28 cellular contexts compared by ENCODE assay signal in genomic region chr12:954736-955135, GRCh38.
"Had no signal": no experiment of that assay in that cellular context is flagged by ENCODE, and none has a peak within 500 bp of the region (broad histone marks: within the 10 kb centered on the region; RNA-seq: fewer than 3 reads in every experiment).

No MANE protein-coding gene starts in this region.

- DNase-seq: activated CD4-positive, alpha-beta memory T cell treated with anti-CD3 and anti-CD28 coated beads for 36 hours; activated CD4-positive, alpha-beta T cell treated with anti-CD3 and anti-CD28 coated beads, Interleukin-2, amount 10 ng/mL, durations not matched to agents 24 days and 14 days; activated CD4-positive, CD25-positive, alpha-beta regulatory T cell treated with anti-CD3 and anti-CD28 coated beads, Interleukin-2, amount 50 U/mL, for 72 hours; activated CD8-positive, alpha-beta memory T cell treated with anti-CD3 and anti-CD28 coated beads, Interleukin-2, amount 50 U/mL, for 4 hours; activated gamma-delta T cell treated with Interleukin-2 at 50 U/mL for 16 hours; activated naive CD4-positive, alpha-beta T cell treated with anti-CD3 and anti-CD28 coated beads, Interleukin-2, amount 50 U/mL, for 16 hours; activated T-cell treated with anti-CD3 and anti-CD28 coated beads, Interleukin-2, amount 50 U/mL, for 1 hour; amygdala; dermis blood vessel endothelial cell; effector CD4-positive, alpha-beta T cell; esophagus squamous epithelium; gastrocnemius medialis; glutamatergic neuron; islet precursor cell; left cardiac atrium; mammary epithelial cell; naive B cell; nephron progenitor cell; pancreas; retina; small intestine; stimulated activated CD4-positive, alpha-beta T cell treated with anti-CD3 and anti-CD28 coated beads, Interleukin-4, amount 100 ng/mL, for 24 hours had no signal

- H3K27ac ChIP-seq: esophagus squamous epithelium, gastrocnemius medialis, hepatocyte, neutrophil, pancreas, prostate gland, thoracic aorta had no signal

- H3K9me3 ChIP-seq: esophagus squamous epithelium, gastrocnemius medialis, neutrophil, pancreas, prostate gland, thoracic aorta had no signal

- H3K4me1 ChIP-seq: gastrocnemius medialis, pancreas, prostate gland had no signal

- H3K27me3 ChIP-seq: esophagus squamous epithelium, gastrocnemius medialis, hepatocyte, neutrophil, pancreas had no signal

- H3K4me3 ChIP-seq: esophagus squamous epithelium, gastrocnemius medialis, hepatocyte, pancreas, prostate gland, thoracic aorta had no signal

- H3K36me3 ChIP-seq: esophagus squamous epithelium, gastrocnemius medialis, neutrophil, pancreas, prostate gland, thoracic aorta had no signal

- ATAC-seq: gastrocnemius medialis; left cardiac atrium; pancreas; sciatic nerve; stimulated activated effector memory CD8-positive, alpha-beta T cell treated with anti-CD3 and anti-CD28 coated beads, Interleukin-12 subunit alpha, Interleukin-12 subunit beta, amount 100 ng/mL, for 72 hours had no signal
